In the genomic region with DNA sequence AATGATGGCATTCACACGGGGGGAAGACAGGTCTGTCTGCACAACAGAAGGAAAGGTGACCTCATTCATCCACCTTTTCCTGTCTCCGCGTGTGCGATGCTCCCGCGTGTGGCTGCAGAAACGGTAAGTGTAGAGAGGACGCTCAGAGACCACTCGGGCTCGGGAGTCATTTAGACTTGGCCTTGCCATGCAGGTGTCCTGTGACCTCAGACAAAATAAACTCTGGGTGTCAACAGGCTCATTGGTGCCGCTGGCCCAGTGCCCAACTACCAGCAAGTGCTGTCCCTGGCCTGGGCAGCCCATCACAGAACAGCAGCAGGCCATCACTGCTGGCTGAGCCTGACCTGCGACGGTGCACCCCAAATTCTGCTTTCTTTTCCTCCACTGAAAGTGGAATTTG, we compare ENCODE assay signal across 14 cellular contexts. TPM values are rescaled to one million over a fixed set of nuclear protein-coding genes. Genes with fewer than 3 reads are reported as not detected.
DNase-seq lines count a peak whose midpoint lies in the region; ATAC-seq and TF ChIP-seq lines count a peak whose summit lies in the region.
"Had no signal": no experiment of that assay in that cellular context is flagged by ENCODE, and none has a peak within 500 bp of the region (broad histone marks: within the 10 kb centered on the region; RNA-seq: fewer than 3 reads in every experiment).

No MANE protein-coding gene starts in this region.

- DNase-seq in T-helper 17 cell: no peak
- peak; percentile 80 for DNase-seq in left ventricle myocardium superior
- DNase-seq in erythroblast (lab: John Stamatoyannopoulos, UW): no peak
- DNase-seq: DND-41; effector CD4-positive, alpha-beta T cell; foreskin keratinocyte; Kasumi-1; OCI-M1 had no signal

- H3K4me2 ChIP-seq in skeletal muscle satellite cell (ENCODE audit: low read length): peak overlapping the region; percentile 57

- intact Hi-C loops in left ventricle myocardium superior (cut with micrococcal nuclease): no loop called here

- no peak overlapping the region for H3K4me3 ChIP-seq in HUES64 (ENCODE audit: low read length)
- H3K4me3 ChIP-seq in skeletal muscle satellite cell (ENCODE audit: low read length): no peak overlapping the region

- 87% methylated on average over 13 of the region's 13 CpGs for WGBS in HUES64

- H3K27ac Mint-ChIP-seq in T-helper 17 cell: peak overlapping the region; percentile 34

- ATAC-seq in T-helper 17 cell: no peak
- ATAC-seq in left ventricle myocardium superior: peak; percentile 1
- ATAC-seq in HG03342 (IDR thresholded peaks at IDR 0.05; ENCODE audit: unreplicated experiment): no peak
- no peak for ATAC-seq in HG03520 (IDR thresholded peaks at IDR 0.05; ENCODE audit: unreplicated experiment)
- ATAC-seq: foreskin keratinocyte, SK-N-SH treated with all-trans-retinoic acid at 6 μM for 48 hours had no signal

- H3K9ac ChIP-seq in HUES64 (ENCODE audit: low read depth, low read length): 0 out of 2 replicates have a peak overlapping the region, but pooled peaks have one; percentile 11
- no peak overlapping the region for H3K9ac ChIP-seq in skeletal muscle satellite cell (ENCODE audit: low read depth, low read length)
- H3K9ac ChIP-seq: parathyroid adenoma had no signal

- 0 out of 2 replicates have a peak, but pooled peaks cover 7% of the 10 kb centered on the region for H3K4me1 ChIP-seq in HUES64 (ENCODE audit: insufficient read depth, low read length)
- peaks cover 44% of the 10 kb centered on the region for H3K4me1 ChIP-seq in skeletal muscle satellite cell (ENCODE audit: control insufficient read depth, insufficient read depth, low read length)
- H3K4me1 ChIP-seq: parathyroid adenoma had no signal

- TF ChIP-seq POLR2A in erythroblast (IDR thresholded peaks at IDR 0.05; ENCODE audit: low read length): no peak

- no peaks in the 10 kb centered on the region for H3K27me3 ChIP-seq in HUES64 (ENCODE audit: insufficient read depth, low read length)
- no peaks in the 10 kb centered on the region for H3K27me3 ChIP-seq in skeletal muscle satellite cell (ENCODE audit: control insufficient read depth, insufficient read depth, low read length)
- H3K27me3 ChIP-seq: foreskin keratinocyte had no signal

- H3K27me3 Mint-ChIP-seq in T-helper 17 cell: no peaks in the 10 kb centered on the region

- peaks cover 3% of the 10 kb centered on the region for H3K36me3 Mint-ChIP-seq in T-helper 17 cell (ENCODE audit: low read depth)

- H3K36me3 ChIP-seq in HUES64 (ENCODE audit: insufficient read depth, low read length) (peaks cover 13% of the 10 kb centered on the region; the same call in 1 of the 2 replicates), skeletal muscle satellite cell (ENCODE audit: insufficient read depth, low read length) (peaks cover 30% of the 10 kb centered on the region)

- peaks cover 17% of the 10 kb centered on the region for H3K4me1 Mint-ChIP-seq in T-helper 17 cell

- H3K4me3 Mint-ChIP-seq in T-helper 17 cell: no peak overlapping the region

- H3K27ac ChIP-seq in HUES64 (ENCODE audit: low read depth, low read length): peak overlapping the region; percentile 18; the same call in 1 of the 2 replicates
- H3K27ac ChIP-seq: foreskin keratinocyte, parathyroid adenoma had no signal

- H3K9me3 ChIP-seq in HUES64 (ENCODE audit: insufficient read depth, low read depth, low read length): no peaks in the 10 kb centered on the region
- H3K9me3 ChIP-seq in T-helper 17 cell (ENCODE audit: control insufficient read depth, low read length, poor library complexity, severe bottlenecking): no peaks in the 10 kb centered on the region
- no peaks in the 10 kb centered on the region for H3K9me3 ChIP-seq in skeletal muscle satellite cell (replicated peaks; ENCODE audit: low read length)

RNA-seq across cellular contexts. Expression of a gene that starts 48.1 kb away (rescaled TPM):
- 10.7 TPM for polyA plus RNA-seq in HUES64 (2013, experiment 1 of 2)
- 16.4 TPM for polyA plus RNA-seq in HUES64 (2013, experiment 2 of 2)
- 10 to 100 TPM; 32.1 to 39.7 TPM for total RNA-seq in T-helper 17 cell
- 25.8 TPM for total RNA-seq in left ventricle myocardium superior
- total RNA-seq in skeletal muscle satellite cell (2012; rRNA removed): 45.2 and 59.3 TPM in 2 replicates
